29 cellular contexts compared by ENCODE assay signal in the genomic region with DNA sequence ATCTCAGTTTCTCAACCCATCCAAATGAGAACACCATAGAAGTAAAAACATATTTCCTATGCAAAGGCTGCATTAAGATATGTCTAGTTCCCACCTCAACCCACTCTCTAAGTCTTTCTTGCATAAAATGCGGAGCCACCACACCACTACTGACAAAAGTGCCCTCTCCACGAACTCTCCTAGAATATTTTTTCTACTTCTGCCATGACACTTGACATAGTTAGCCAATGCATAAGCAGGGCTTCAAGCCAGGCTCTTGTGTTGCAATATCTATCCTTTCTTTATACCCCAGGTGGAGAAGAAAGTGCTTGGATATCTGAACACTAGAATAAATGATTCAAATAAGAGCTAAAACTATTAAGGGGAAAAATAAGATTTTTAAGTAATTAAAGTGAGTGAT.
"Had no signal": no experiment of that assay in that cellular context is flagged by ENCODE, and none has a peak within 500 bp of the region (broad histone marks: within the 10 kb centered on the region; RNA-seq: fewer than 3 reads in every experiment).

No MANE protein-coding gene starts in this region.

- H3K36me3 ChIP-seq: ascending aorta, cardiac muscle cell had no signal

- ATAC-seq: activated CD8-positive, alpha-beta memory T cell treated with anti-CD3 and anti-CD28 coated beads, Interleukin-2, amount 10 ng/mL, durations not matched to agents 7 days and 5 days; activated CD8-positive, alpha-beta T cell treated with anti-CD3 and anti-CD28 coated beads, Interleukin-2, amount 10 ng/mL, durations not matched to agents 7 days and 5 days; activated naive CD8-positive, alpha-beta T cell treated with anti-CD3 and anti-CD28 coated beads, Interleukin-2, amount 50 U/mL, for 24 hours had no signal

- H3K9me3 ChIP-seq: ascending aorta had no signal

- H3K27me3 ChIP-seq: ascending aorta, cardiac muscle cell had no signal

- H3K4me3 ChIP-seq: ascending aorta, cardiac muscle cell had no signal

- H3K4me1 ChIP-seq: ascending aorta had no signal

- H3K27ac ChIP-seq: ascending aorta, cardiac muscle cell, VCaP had no signal

- DNase-seq: activated B cell treated with CpG ODN at 0.5 μM for 24 hours; activated CD4-positive, alpha-beta memory T cell treated with anti-CD3 and anti-CD28 coated beads, Interleukin-2, amount 10 ng/mL, durations not matched to agents 7 days and 5 days; activated CD4-positive, alpha-beta T cell treated with anti-CD3 and anti-CD28 coated beads for 4 hours; activated CD4-positive, alpha-beta T cell treated with anti-CD3 and anti-CD28 coated beads, Interleukin-2, amount 10 ng/mL, durations not matched to agents 24 days and 14 days; activated CD4-positive, alpha-beta T cell treated with anti-CD3 and anti-CD28 coated beads, Interleukin-2, amount 50 U/mL, for 1 hour; activated CD4-positive, alpha-beta T cell treated with anti-CD3 and anti-CD28 coated beads, Interleukin-2, amount 50 U/mL, for 4 hours; activated CD4-positive, CD25-positive, alpha-beta regulatory T cell treated with anti-CD3 and anti-CD28 coated beads, Interleukin-2, amount 50 U/mL, for 72 hours; activated CD8-positive, alpha-beta memory T cell treated with anti-CD3 and anti-CD28 coated beads for 24 hours; activated CD8-positive, alpha-beta memory T cell treated with anti-CD3 and anti-CD28 coated beads, Interleukin-2, amount 10 ng/mL, durations not matched to agents 7 days and 5 days; activated CD8-positive, alpha-beta memory T cell treated with anti-CD3 and anti-CD28 coated beads, Interleukin-2, amount 50 U/mL, for 48 hours; activated CD8-positive, alpha-beta T cell treated with anti-CD3 and anti-CD28 coated beads, Interleukin-2, amount 10 ng/mL, durations not matched to agents 7 days and 5 days; activated effector memory CD4-positive, alpha-beta T cell treated with Interleukin-2 at 50 U/mL for 16 hours; activated gamma-delta T cell; activated naive CD4-positive, alpha-beta T cell treated with anti-CD3 and anti-CD28 coated beads, Interleukin-2, amount 10 ng/mL, durations not matched to agents 7 days and 5 days; activated naive CD4-positive, alpha-beta T cell treated with Interleukin-2 at 50 U/mL for 16 hours; activated naive CD8-positive, alpha-beta T cell treated with anti-CD3 and anti-CD28 coated beads, Interleukin-2, amount 10 ng/mL, durations not matched to agents 7 days and 5 days; activated naive CD8-positive, alpha-beta T cell treated with anti-CD3 and anti-CD28 coated beads, Interleukin-2, amount 50 U/mL, for 24 hours; activated T-cell treated with anti-CD3 and anti-CD28 coated beads, Interleukin-2, amount 50 U/mL, for 24 hours; activated T-cell treated with anti-CD3 and anti-CD28 coated beads, Interleukin-2, amount 50 U/mL, for 48 hours; amygdala; anterior cingulate cortex; caudate nucleus; cerebellar nuclear complex; T-helper 1 cell; T-helper 2 cell; T-helper 9 cell had no signal
